In genomic region chr7:6059941-6060340, GRCh38 we compare ENCODE assay signal across 7 cellular contexts. TPM values are rescaled to one million over a fixed set of nuclear protein-coding genes. Genes with fewer than 3 reads are reported as not detected.
A peak's percentile ranks its signal among the peaks of the same experiment; 100 is the strongest.
DNase-seq lines count a peak whose midpoint lies in the region; TF ChIP-seq lines count a peak whose summit lies in the region.
"Not testable (repeated sequence)": the region's sequence is repeated elsewhere in the genome, so short reads cannot be mapped to it uniquely, and the experiment has no call there.

No MANE protein-coding gene starts in this region.

- H3K9me2 ChIP-seq in SK-N-SH, result not testable (repeated sequence)

- not testable (repeated sequence) for TF ChIP-seq POLR2A in suprapubic skin (IDR thresholded peaks at IDR 0.05)

- not testable (repeated sequence) for H3K36me3 Mint-ChIP-seq in HFFc6 (ENCODE audit: low read depth); activated T-helper 1 cell treated with anti-CD3 and anti-CD28 coated beads, Interleukin-12 subunit alpha, Interleukin-12 subunit beta, Interleukin-2, Interleukin-4 antibody, amounts not matched to agents 30 ng/mL and 10 ng/mL and 1 ng/mL, durations not matched to agents 14 hours and 24 hours and 36 hours (ENCODE audit: low read depth); immature natural killer cell; neural progenitor cell
- peaks cover 18% of the 10 kb centered on the region for H3K36me3 Mint-ChIP-seq in MCF 10A (ENCODE audit: insufficient read depth, unreplicated experiment)

- not testable (repeated sequence) for H3K9me3 ChIP-seq in SK-N-SH; neural progenitor cell (ENCODE audit: low read depth); suprapubic skin

- H3K27me3 Mint-ChIP-seq in HFFc6 (ENCODE audit: insufficient read depth); activated T-helper 1 cell treated with anti-CD3 and anti-CD28 coated beads, Interleukin-12 subunit alpha, Interleukin-12 subunit beta, Interleukin-2, Interleukin-4 antibody, amounts not matched to agents 30 ng/mL and 10 ng/mL and 1 ng/mL, durations not matched to agents 14 hours and 24 hours and 36 hours (ENCODE audit: insufficient read depth); MCF 10A (ENCODE audit: insufficient read depth, unreplicated experiment); immature natural killer cell (ENCODE audit: low read depth in 3 of 3); neural progenitor cell (ENCODE audit: insufficient read depth, low read depth): not testable (repeated sequence)

- peaks cover 16% of the 10 kb centered on the region for H4K20me1 ChIP-seq in SK-N-SH (ENCODE audit: insufficient read depth)
- peaks cover 29% of the 10 kb centered on the region for H4K20me1 ChIP-seq in neural progenitor cell (ENCODE audit: low read depth)

- not testable (repeated sequence) for DNase-seq in HFFc6; SK-N-SH; activated T-helper 1 cell treated with anti-CD3 and anti-CD28 coated beads, Interleukin-12 subunit alpha, Interleukin-12 subunit beta, Interleukin-2, Interleukin-4 antibody, amounts not matched to agents 30 ng/mL and 10 ng/mL and 1 ng/mL, durations not matched to agents 14 hours and 24 hours and 36 hours (ENCODE audit: low spot score); MCF 10A (ENCODE audit: unreplicated experiment); immature natural killer cell; neural progenitor cell (ENCODE audit: low spot score); suprapubic skin (ENCODE audit: low spot score in 2 of 2)

- TF ChIP-seq EP300 in SK-N-SH (IDR thresholded peaks at IDR 0.05; ENCODE audit: borderline replicate concordance in 1 of 2, low read depth in 1 of 2, low read length in 1 of 2); suprapubic skin (IDR thresholded peaks at IDR 0.05): not testable (repeated sequence)

- not testable (repeated sequence) for H3K27me3 ChIP-seq in SK-N-SH (ENCODE audit: insufficient read depth); neural progenitor cell; suprapubic skin

- peaks cover 23% of the 10 kb centered on the region for H3K4me1 Mint-ChIP-seq in HFFc6 (ENCODE audit: low read depth)
- peaks cover 21% of the 10 kb centered on the region for H3K4me1 Mint-ChIP-seq in activated T-helper 1 cell treated with anti-CD3 and anti-CD28 coated beads, Interleukin-12 subunit alpha, Interleukin-12 subunit beta, Interleukin-2, Interleukin-4 antibody, amounts not matched to agents 30 ng/mL and 10 ng/mL and 1 ng/mL, durations not matched to agents 14 hours and 24 hours and 36 hours (ENCODE audit: low read depth)
- H3K4me1 Mint-ChIP-seq in MCF 10A (ENCODE audit: insufficient read depth, unreplicated experiment), result not testable (repeated sequence)
- H3K4me1 Mint-ChIP-seq in immature natural killer cell, result peaks cover 25 to 33% of the 10 kb centered on the region in 2 donors
- H3K4me1 Mint-ChIP-seq in neural progenitor cell, result peaks cover 16% of the 10 kb centered on the region

- BruUV-seq in MCF 10A (replicated peaks; lab: Mats Ljungman, UMichigan), result not testable (repeated sequence)

- CTCF ChIA-PET in SK-N-SH (lab: Yijun Ruan, JAX), result interaction anchor here (0.6 kb wide), 1 partner anchor 100 kb away, joined by 3 read pairs; no protein-coding TSS in a partner anchor
- CTCF ChIA-PET in MCF 10A (lab: Yijun Ruan, JAX), result not testable (repeated sequence)

- not testable (repeated sequence) for H3K9ac ChIP-seq in SK-N-SH, neural progenitor cell

- not testable (repeated sequence) for H3K9me3 Mint-ChIP-seq in HFFc6; activated T-helper 1 cell treated with anti-CD3 and anti-CD28 coated beads, Interleukin-12 subunit alpha, Interleukin-12 subunit beta, Interleukin-2, Interleukin-4 antibody, amounts not matched to agents 30 ng/mL and 10 ng/mL and 1 ng/mL, durations not matched to agents 14 hours and 24 hours and 36 hours; MCF 10A (ENCODE audit: unreplicated experiment); immature natural killer cell; neural progenitor cell

- H2AFZ ChIP-seq in SK-N-SH (ENCODE audit: low read depth), result peak overlapping the region; percentile 95; the same call in 1 of the 2 replicates
- H2AFZ ChIP-seq in neural progenitor cell (replicated peaks), result not testable (repeated sequence)

- WGBS in SK-N-SH (ENCODE audit: low lambda C conversion rate), result 90% methylated on average over 11 of the region's 11 CpGs
- 93% methylated on average over 11 of the region's 11 CpGs for WGBS in suprapubic skin

- not testable (repeated sequence) for H3F3A ChIP-seq in SK-N-SH (replicated peaks; ENCODE audit: insufficient read depth); neural progenitor cell (ENCODE audit: low read depth)

- H3K4me1 ChIP-seq in SK-N-SH (ENCODE audit: control insufficient read depth in 1 of 2, insufficient read depth in 2 of 2, low read depth in 1 of 2, low read length in 1 of 2), result not testable (repeated sequence)
- peaks cover 12% of the 10 kb centered on the region for H3K4me1 ChIP-seq in neural progenitor cell
- H3K4me1 ChIP-seq in suprapubic skin, result peaks cover 23% of the 10 kb centered on the region

- not testable (repeated sequence) for TF ChIP-seq RAD21 in SK-N-SH (IDR thresholded peaks at IDR 0.05; ENCODE audit: low read length)

- not testable (repeated sequence) for H3K4me3 ChIP-seq in SK-N-SH (ENCODE audit: low read depth in 2 of 2, low read length in 1 of 2); neural progenitor cell
- peak overlapping the region; percentile 79 for H3K4me3 ChIP-seq in suprapubic skin

- not testable (repeated sequence) for H3K27ac Mint-ChIP-seq in HFFc6; activated T-helper 1 cell treated with anti-CD3 and anti-CD28 coated beads, Interleukin-12 subunit alpha, Interleukin-12 subunit beta, Interleukin-2, Interleukin-4 antibody, amounts not matched to agents 30 ng/mL and 10 ng/mL and 1 ng/mL, durations not matched to agents 14 hours and 24 hours and 36 hours; MCF 10A (ENCODE audit: low read depth, unreplicated experiment); immature natural killer cell; neural progenitor cell

- intact Hi-C loops in activated T-helper 1 cell treated with anti-CD3 and anti-CD28 coated beads, Interleukin-12 subunit alpha, Interleukin-12 subunit beta, Interleukin-2, Interleukin-4 antibody, amounts not matched to agents 30 ng/mL and 10 ng/mL and 1 ng/mL, durations not matched to agents 14 hours and 24 hours and 36 hours (cut with micrococcal nuclease); MCF 10A (cut with micrococcal nuclease): not testable (repeated sequence)

- not testable (repeated sequence) for H3K27ac ChIP-seq in SK-N-SH (ENCODE audit: low read depth in 2 of 2, low read length in 1 of 2); neural progenitor cell; suprapubic skin

- H3K4me3 Mint-ChIP-seq in HFFc6, result peak overlapping the region; percentile 98; the same call in 1 of the 2 replicates
- peak overlapping the region; percentile 92 for H3K4me3 Mint-ChIP-seq in activated T-helper 1 cell treated with anti-CD3 and anti-CD28 coated beads, Interleukin-12 subunit alpha, Interleukin-12 subunit beta, Interleukin-2, Interleukin-4 antibody, amounts not matched to agents 30 ng/mL and 10 ng/mL and 1 ng/mL, durations not matched to agents 14 hours and 24 hours and 36 hours
- peak overlapping the region; percentile 95 for H3K4me3 Mint-ChIP-seq in MCF 10A (ENCODE audit: unreplicated experiment)
- peak overlapping the region in 3 of 5 donors; percentile 89 to 98 (median 95) for H3K4me3 Mint-ChIP-seq in immature natural killer cell
- peak overlapping the region; percentile 97 for H3K4me3 Mint-ChIP-seq in neural progenitor cell

- TF ChIP-seq CTCF in HFFc6 (IDR thresholded peaks at IDR 0.05); SK-N-SH (IDR thresholded peaks at IDR 0.05); MCF 10A (IDR thresholded peaks at IDR 0.05; ENCODE audit: unreplicated experiment); neural progenitor cell (IDR thresholded peaks at IDR 0.05); suprapubic skin (IDR thresholded peaks at IDR 0.05): not testable (repeated sequence)

- H3K36me3 ChIP-seq in SK-N-SH (replicated peaks in 1 of 2; ENCODE audit: control insufficient read depth in 1 of 2, insufficient read depth in 2 of 2, low read length in 1 of 2); neural progenitor cell; suprapubic skin: not testable (repeated sequence)

- POLR2A ChIA-PET in SK-N-SH (lab: Yijun Ruan, JAX); MCF 10A (lab: Yijun Ruan, JAX): not testable (repeated sequence)

- not testable (repeated sequence) for H3K4me2 ChIP-seq in SK-N-SH, neural progenitor cell

- H3K79me2 ChIP-seq in SK-N-SH (ENCODE audit: insufficient read depth) (peaks cover 46% of the 10 kb centered on the region), neural progenitor cell (ENCODE audit: low read depth) (peaks cover 40% of the 10 kb centered on the region)

RNA-seq across cellular contexts. Expression of gene EIF2AK1, which starts 1.0 kb away (rescaled TPM):
- total RNA-seq in HFFc6 (2021; fragmentation: NEBNext Ultra II Directional; extraction: Animal tissue kit (Norgen Biotek cat#: 25700)), result 100 to 1,000 TPM in 4 of 6 experiments, 10 to 100 TPM in 2; 90.4 to 103 (median 101) TPM
- 96.2 and 120 TPM in 2 replicates for polyA plus RNA-seq in SK-N-SH (2012; rRNA removed)
- 112 and 114 TPM in 2 replicates for polyA plus RNA-seq in SK-N-SH (2012; cell fraction: cytosol; rRNA removed)
- polyA plus RNA-seq in SK-N-SH (2012; cell fraction: nucleus; rRNA removed), result 106 and 122 TPM in 2 replicates
- total RNA-seq in activated T-helper 1 cell treated with anti-CD3 and anti-CD28 coated beads, Interleukin-12 subunit alpha, Interleukin-12 subunit beta, Interleukin-2, Interleukin-4 antibody, amounts not matched to agents 30 ng/mL and 10 ng/mL and 1 ng/mL, durations not matched to agents 14 hours and 24 hours and 36 hours, result 98.9 and 104 TPM in 2 replicates
- 92.1 and 107 TPM in 2 replicates for total RNA-seq in MCF 10A (2022)
- 100 to 1,000 TPM in 1 of 3 donors, 10 to 100 TPM in 2; 98.4 to 133 (median 99.5) TPM for polyA plus RNA-seq in immature natural killer cell
- total RNA-seq in neural progenitor cell (ENCODE audit: low replicate concordance), result 70.1 and 130 TPM in 2 replicates
- 100 to 1,000 TPM; 207 to 306 (median 243) TPM for total RNA-seq in suprapubic skin

RNA-seq across cellular contexts. Expression of gene ANKRD61, which starts 28.8 kb away (rescaled TPM):
- under 1 TPM in 4 of 6 experiments, not detected in 2; 0.17 to 0.24 (median 0.19) TPM for total RNA-seq in HFFc6 (2021; fragmentation: NEBNext Ultra II Directional; extraction: Animal tissue kit (Norgen Biotek cat#: 25700))
- polyA plus RNA-seq in SK-N-SH (2012; rRNA removed) (0.50 and 0.53 TPM in 2 replicates), immature natural killer cell (under 1 TPM in 1 of 3 donors, not detected in 2; 0.38 TPM)
- 0.28 and 0.46 TPM in 2 replicates for polyA plus RNA-seq in SK-N-SH (2012; cell fraction: cytosol; rRNA removed)
- 1.2 and 1.3 TPM in 2 replicates for polyA plus RNA-seq in SK-N-SH (2012; cell fraction: nucleus; rRNA removed)
- total RNA-seq in activated T-helper 1 cell treated with anti-CD3 and anti-CD28 coated beads, Interleukin-12 subunit alpha, Interleukin-12 subunit beta, Interleukin-2, Interleukin-4 antibody, amounts not matched to agents 30 ng/mL and 10 ng/mL and 1 ng/mL, durations not matched to agents 14 hours and 24 hours and 36 hours, result 0.44 and 0.56 TPM in 2 replicates
- total RNA-seq in MCF 10A (2022) (0.42 TPM in 1 of 2 replicates, not detected in the other), neural progenitor cell (ENCODE audit: low replicate concordance) (0.46 TPM in 1 of 2 replicates, not detected in the other), suprapubic skin (not detected)

RNA-seq across cellular contexts. Expression of gene USP42, which starts 44.8 kb away (rescaled TPM):
- 1 to 10 TPM; 4.4 to 6.5 (median 5.9) TPM for total RNA-seq in HFFc6 (2021; fragmentation: NEBNext Ultra II Directional; extraction: Animal tissue kit (Norgen Biotek cat#: 25700))
- 4.5 and 7.3 TPM in 2 replicates for polyA plus RNA-seq in SK-N-SH (2012; rRNA removed)
- polyA plus RNA-seq in SK-N-SH (2012; cell fraction: cytosol; rRNA removed), result 7.0 and 8.3 TPM in 2 replicates
- polyA plus RNA-seq in SK-N-SH (2012; cell fraction: nucleus; rRNA removed), result 20.3 and 21.2 TPM in 2 replicates
- total RNA-seq in activated T-helper 1 cell treated with anti-CD3 and anti-CD28 coated beads, Interleukin-12 subunit alpha, Interleukin-12 subunit beta, Interleukin-2, Interleukin-4 antibody, amounts not matched to agents 30 ng/mL and 10 ng/mL and 1 ng/mL, durations not matched to agents 14 hours and 24 hours and 36 hours, result 17.6 and 19.6 TPM in 2 replicates
- total RNA-seq in MCF 10A (2022), result 10.0 and 11.6 TPM in 2 replicates
- polyA plus RNA-seq in immature natural killer cell, result 10 to 100 TPM in 1 of 3 donors, 1 to 10 TPM in 2; 1.6 to 13.2 (median 4.0) TPM
- 15.9 and 19.2 TPM in 2 replicates for total RNA-seq in neural progenitor cell (ENCODE audit: low replicate concordance)
- total RNA-seq in suprapubic skin, result 10 to 100 TPM in 3 of 4 donors, 1 to 10 TPM in 1; 8.8 to 14.5 (median 11.9) TPM

RNA-seq across cellular contexts. Expression of gene AIMP2, which starts 50.9 kb away (rescaled TPM):
- 10 to 100 TPM; 36.2 to 47.2 (median 42.9) TPM for total RNA-seq in HFFc6 (2021; fragmentation: NEBNext Ultra II Directional; extraction: Animal tissue kit (Norgen Biotek cat#: 25700))
- polyA plus RNA-seq in SK-N-SH (2012; rRNA removed), result 98.9 and 104 TPM in 2 replicates
- 92.3 and 94.5 TPM in 2 replicates for polyA plus RNA-seq in SK-N-SH (2012; cell fraction: cytosol; rRNA removed)
- 80.5 and 94.4 TPM in 2 replicates for polyA plus RNA-seq in SK-N-SH (2012; cell fraction: nucleus; rRNA removed)
- total RNA-seq in activated T-helper 1 cell treated with anti-CD3 and anti-CD28 coated beads, Interleukin-12 subunit alpha, Interleukin-12 subunit beta, Interleukin-2, Interleukin-4 antibody, amounts not matched to agents 30 ng/mL and 10 ng/mL and 1 ng/mL, durations not matched to agents 14 hours and 24 hours and 36 hours, result 92.0 and 101 TPM in 2 replicates
- 72.6 and 113 TPM in 2 replicates for total RNA-seq in MCF 10A (2022)
- polyA plus RNA-seq in immature natural killer cell, result 10 to 100 TPM; 18.8 to 39.3 (median 36.7) TPM
- total RNA-seq in neural progenitor cell (ENCODE audit: low replicate concordance), result 38.4 and 52.1 TPM in 2 replicates
- total RNA-seq in suprapubic skin, result 10 to 100 TPM; 27.1 to 45.5 (median 38.5) TPM

RNA-seq across cellular contexts. Expression of gene PMS2, which starts 51.1 kb away (rescaled TPM):
- 10 to 100 TPM; 12.1 to 13.4 (median 12.8) TPM for total RNA-seq in HFFc6 (2021; fragmentation: NEBNext Ultra II Directional; extraction: Animal tissue kit (Norgen Biotek cat#: 25700))
- polyA plus RNA-seq in SK-N-SH (2012; rRNA removed) (9.6 and 11.4 TPM in 2 replicates), immature natural killer cell (10 to 100 TPM in 1 of 3 donors, 1 to 10 TPM in 2; 6.6 to 13.8 (median 9.6) TPM)
- polyA plus RNA-seq in SK-N-SH (2012; cell fraction: cytosol; rRNA removed), result 11.2 and 12.0 TPM in 2 replicates
- 19.5 and 19.8 TPM in 2 replicates for polyA plus RNA-seq in SK-N-SH (2012; cell fraction: nucleus; rRNA removed)
- 20.3 and 25.8 TPM in 2 replicates for total RNA-seq in activated T-helper 1 cell treated with anti-CD3 and anti-CD28 coated beads, Interleukin-12 subunit alpha, Interleukin-12 subunit beta, Interleukin-2, Interleukin-4 antibody, amounts not matched to agents 30 ng/mL and 10 ng/mL and 1 ng/mL, durations not matched to agents 14 hours and 24 hours and 36 hours
- total RNA-seq in MCF 10A (2022) (18.9 and 20.5 TPM in 2 replicates), neural progenitor cell (ENCODE audit: low replicate concordance) (23.1 and 35.8 TPM in 2 replicates), suprapubic skin (10 to 100 TPM; 16.3 to 40.6 (median 21.6) TPM)
